In genomic region chr2:37343537-37344434, GRCh38 we compare ENCODE assay signal across 8 cellular contexts. TPM values are rescaled to one million over a fixed set of nuclear protein-coding genes. Genes with fewer than 3 reads are reported as not detected.
DNase-seq lines count a peak whose midpoint lies in the region; ATAC-seq and TF ChIP-seq lines count a peak whose summit lies in the region.

No MANE protein-coding gene starts in this region.

- DNase-seq in AG08395 (ENCODE audit: low spot score) (peak; percentile 56), HAP-1 (ENCODE audit: low spot score in 2 of 2) (peak; percentile 32 to 39), WTC11 (ENCODE audit: low spot score) (no peak), glutamatergic neuron (no peak), ovary (peak in 1 of 5 donors; percentile 22)
- no peak for DNase-seq in activated CD8-positive, alpha-beta memory T cell treated with anti-CD3 and anti-CD28 coated beads for 24 hours

- ATAC-seq in WTC11, result peak; percentile 74
- ATAC-seq in GM18861 (IDR thresholded peaks at IDR 0.05; ENCODE audit: unreplicated experiment), result no peak
- ATAC-seq in HG03159 (IDR thresholded peaks at IDR 0.05; ENCODE audit: unreplicated experiment), result no peak

- peak overlapping the region in 1 of 2 donors; percentile 74 for H3K27ac ChIP-seq in ovary

- no peak for TF ChIP-seq EP300 in ovary (IDR thresholded peaks at IDR 0.05)

- H3K4me3 ChIP-seq in HAP-1 (peak overlapping the region; percentile 45), ovary (peak overlapping the region; percentile 56)

- H3K4me1 Mint-ChIP-seq in WTC11, result peaks cover 48% of the 10 kb centered on the region
- peaks cover 8% of the 10 kb centered on the region for H3K4me1 Mint-ChIP-seq in glutamatergic neuron (ENCODE audit: low read depth, unreplicated experiment)

- in situ Hi-C loops in HAP-1 (cut with MboI; ENCODE audit: low sequenced_read_pairs), result no loop called here

- no peaks in the 10 kb centered on the region for H3K9me3 ChIP-seq in HAP-1
- no peaks in the 10 kb centered on the region for H3K9me3 ChIP-seq in ovary

- POLR2A ChIA-PET in WTC11 (lab: Charles Lee), result interaction anchor here (1.0 kb wide), 1 partner anchor 10 kb away, joined by 3 read pairs; no protein-coding TSS in a partner anchor

- H3K36me3 Mint-ChIP-seq in WTC11 (no peaks in the 10 kb centered on the region), glutamatergic neuron (ENCODE audit: unreplicated experiment) (no peaks in the 10 kb centered on the region)

- TF ChIP-seq POLR2A in ovary (IDR thresholded peaks at IDR 0.05), result no peak

- H3K27me3 ChIP-seq in HAP-1 (ENCODE audit: low read depth) (no peaks in the 10 kb centered on the region), ovary (no peaks in the 10 kb centered on the region)

- intact Hi-C loops in ovary (cut with DNase I), result no loop called here

- H3K4me3 Mint-ChIP-seq in WTC11 (peak overlapping the region; percentile 78), glutamatergic neuron (ENCODE audit: unreplicated experiment) (peak overlapping the region; percentile 86)

- H3K27ac Mint-ChIP-seq in WTC11 (no peak overlapping the region), glutamatergic neuron (ENCODE audit: unreplicated experiment) (no peak overlapping the region)

- 75 to 83% (median 77%) methylated on average over 7 of the region's 7 CpGs for WGBS in ovary, 3 donors

- H3K27me3 Mint-ChIP-seq in WTC11 (ENCODE audit: low read depth) (peaks cover 3% of the 10 kb centered on the region; the same call in 1 of the 2 replicates), glutamatergic neuron (ENCODE audit: unreplicated experiment) (peaks cover 9% of the 10 kb centered on the region)

- H3K9me3 Mint-ChIP-seq in WTC11, result no peaks in the 10 kb centered on the region
- peaks cover 2% of the 10 kb centered on the region for H3K9me3 Mint-ChIP-seq in glutamatergic neuron (ENCODE audit: unreplicated experiment)

- H3K4me1 ChIP-seq in HAP-1 (peaks cover 10% of the 10 kb centered on the region), ovary (ENCODE audit: insufficient read depth) (no peaks in the 10 kb centered on the region)

- CTCF ChIA-PET in WTC11 (lab: Charles Lee), result interaction anchor here (0.6 to 2.7 kb wide), 9 partner anchors 14 to 647 kb away, joined by 3 to 17 read pairs (median 4); partner anchors contain the start of gene PRKD3

- H3K36me3 ChIP-seq in HAP-1 (replicated peaks) (no peaks in the 10 kb centered on the region), ovary (no peaks in the 10 kb centered on the region)

- TF ChIP-seq CTCF in WTC11 (IDR thresholded peaks at IDR 0.05) (no peak), glutamatergic neuron (IDR thresholded peaks at IDR 0.05; ENCODE audit: partially characterized antibody, unreplicated experiment) (no peak), ovary (IDR thresholded peaks at IDR 0.05) (peak in 1 of 3 donors; percentile 23)

TF ChIP-seq in WTC11, 78 proteins besides CTCF, POLR2A, EP300 and RAD21:
- TF ChIP-seq ZNF671 (CRISPR knock-in tag; IDR thresholded peaks at IDR 0.05) (no peak), RORB (CRISPR knock-in tag; IDR thresholded peaks at IDR 0.05) (no peak), GTF2I (CRISPR knock-in tag; conservative IDR thresholded peaks at IDR 0.05) (0 out of 2 replicates have a peak, but pooled peaks have one; percentile 16)

RNA-seq across cellular contexts. Expression of gene QPCT, which starts 0.6 kb away (rescaled TPM):
- total RNA-seq in WTC11 (2021) (13.6 to 19.9 TPM (median 19.5 TPM) in 3 replicates), glutamatergic neuron (ENCODE audit: unreplicated experiment) (7.4 TPM), ovary (1 to 10 TPM in 4 of 7 donors, under 1 TPM in 3; 0.35 to 3.3 (median 1.1) TPM)
- 10 to 100 TPM in 1 of 2 donors, 1 to 10 TPM in 1; 1.5 to 17.7 TPM for polyA plus RNA-seq in ovary

RNA-seq across cellular contexts. Expression of gene PRKD3, which starts 19.2 kb away (rescaled TPM):
- total RNA-seq in WTC11 (2021) (65.9 to 82.1 TPM (median 68.5 TPM) in 3 replicates), glutamatergic neuron (ENCODE audit: unreplicated experiment) (47.9 TPM), ovary (10 to 100 TPM; 30.4 to 48.8 (median 43.7) TPM)
- 10 to 100 TPM; 13.7 to 20.6 TPM for polyA plus RNA-seq in ovary

Comparison
In these comparisons a context has a peak if more than half of its experiments do, and no peak if none do; other contexts are left out.
1. DNase-seq: peak in AG08395 (single experiment) and HAP-1 (2 of 2); none in WTC11 (single experiment), glutamatergic neuron (single experiment) and activated CD8-positive, alpha-beta memory T cell treated with anti-CD3 and anti-CD28 coated beads for 24 hours (single experiment).